Comparison of ENCODE assay signal across 3 cellular contexts in genomic region chr1:146853145-146853544, GRCh38.
TF ChIP-seq lines count a peak whose summit lies in the region.

No MANE protein-coding gene starts in this region.

TF ChIP-seq in GM23338, 12 proteins besides CTCF, POLR2A, EP300 and RAD21:
- TF ChIP-seq REST (IDR thresholded peaks at IDR 0.05; ENCODE audit: unreplicated experiment): peak; percentile 66

TF ChIP-seq in K562, 482 proteins besides CTCF, POLR2A, EP300 and RAD21:
- TF ChIP-seq REST (CRISPR knock-in tag; IDR thresholded peaks at IDR 0.05; ENCODE audit: low read depth) (0 out of 2 replicates have a peak, but pooled peaks have one; percentile 36), EHMT2 (IDR thresholded peaks at IDR 0.05) (peak; percentile 77)

TF ChIP-seq in HepG2, 621 proteins besides CTCF, POLR2A, EP300 and RAD21:
- TF ChIP-seq MIER2 (CRISPR knock-in tag; IDR thresholded peaks at IDR 0.05) (peak; percentile 91), SALL1 (CRISPR knock-in tag; IDR thresholded peaks at IDR 0.05) (0 out of 2 replicates have a peak, but pooled peaks have one; percentile 19), REST (IDR thresholded peaks at IDR 0.05; ENCODE audit: borderline replicate concordance in 1 of 2, low read depth in 1 of 2, low read length in 2 of 2) (peak; percentile 31 to 84)
TF ChIP-seq in HepG2: peak in this region for 3; not testable (repeated sequence) for 618.
